Comparison of ENCODE assay signal across 8 cellular contexts in the genomic region with DNA sequence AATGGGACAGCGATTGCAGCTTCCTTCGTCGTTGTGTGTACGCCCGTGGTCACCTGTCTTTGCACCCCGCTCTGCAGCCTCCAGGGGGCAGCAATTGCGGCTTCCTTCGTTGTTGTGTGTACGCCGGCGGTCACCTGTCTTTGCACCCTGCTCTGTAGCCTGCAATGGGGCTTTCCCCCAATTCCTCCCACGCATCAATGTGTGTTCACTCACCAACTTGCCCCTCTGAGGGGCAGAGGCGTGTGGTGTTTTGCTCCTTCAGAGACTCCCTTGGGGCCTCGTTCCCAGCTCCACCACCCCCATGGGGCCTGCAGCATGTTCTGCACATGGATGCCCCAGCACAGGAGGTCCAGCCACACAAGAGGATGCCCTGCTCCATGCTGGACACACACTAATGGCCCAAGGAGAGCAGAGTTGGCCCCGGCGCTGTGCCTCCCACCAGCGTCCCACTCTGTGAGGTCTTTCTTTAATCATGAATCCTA.
A peak's percentile ranks its signal among the peaks of the same experiment; 100 is the strongest.
DNase-seq lines count a peak whose midpoint lies in the region; ATAC-seq, FAIRE-seq and TF ChIP-seq lines count a peak whose summit lies in the region.
"Not testable (repeated sequence)": the region's sequence is repeated elsewhere in the genome, so short reads cannot be mapped to it uniquely, and the experiment has no call there.

No MANE protein-coding gene starts in this region.

- not testable (repeated sequence) for H2AK5ac ChIP-seq in H1 (ENCODE audit: low read depth, low read length)

- H3K9ac ChIP-seq in H1 (replicated peaks in 1 of 4; ENCODE audit: extremely low read depth in 1 of 4, low read depth in 3 of 4, low read length in 3 of 4) = not testable (repeated sequence)

- H3K27me3 Mint-ChIP-seq in activated CD8-positive, alpha-beta T cell treated with anti-CD3 and anti-CD28 coated beads for 36 hours = not testable (repeated sequence)

- not testable (repeated sequence) for H4K8ac ChIP-seq in H1 (ENCODE audit: extremely low read depth, insufficient read depth, low read length)

- not testable (repeated sequence) for DNase-seq in GM06990 (ENCODE audit: extremely low read depth, insufficient read length); HFF-Myc (ENCODE audit: extremely low read depth, low read depth)
- DNase-seq in NCI-H82 (lab: John Stamatoyannopoulos, UW) (peak; percentile 45), H1 (ENCODE audit: low read depth in 1 of 2, low spot score in 2 of 2) (peak in 1 of 2 experiments; percentile 70), iPS-NIHi11 (ENCODE audit: low spot score) (peak; percentile 82), omental fat pad (ENCODE audit: low spot score) (peak; percentile 18), tibial artery (peak; percentile 3 to 38)
- DNase-seq in activated CD8-positive, alpha-beta T cell treated with anti-CD3 and anti-CD28 coated beads for 36 hours = peak; percentile 33

- not testable (repeated sequence) for H3K23me2 ChIP-seq in H1 (ENCODE audit: low read depth, low read length)

- not testable (repeated sequence) for H4K20me1 ChIP-seq in H1 (replicated peaks in 1 of 2; ENCODE audit: control insufficient read depth in 1 of 2, insufficient read depth in 2 of 2, low read length in 2 of 2)

- not testable (repeated sequence) for H4K91ac ChIP-seq in H1 (replicated peaks; ENCODE audit: insufficient read length, low read length)

- not testable (repeated sequence) for H3K14ac ChIP-seq in H1 (ENCODE audit: insufficient read length)

- H3K18ac ChIP-seq in H1 (ENCODE audit: extremely low read depth, low read length) = not testable (repeated sequence)

- intact Hi-C loops in activated CD8-positive, alpha-beta T cell treated with anti-CD3 and anti-CD28 coated beads for 36 hours (cut with micrococcal nuclease); tibial artery (cut with DNase I; ENCODE audit: low total_unique reads): not testable (repeated sequence)

- H3K4me2 ChIP-seq in H1 (ENCODE audit: insufficient read depth in 1 of 2, low read depth in 2 of 2, low read length in 2 of 2) = not testable (repeated sequence)

- not testable (repeated sequence) for H2BK120ac ChIP-seq in H1 (replicated peaks; ENCODE audit: low read depth, low read length)

- H2BK20ac ChIP-seq in H1 (ENCODE audit: low read length) = not testable (repeated sequence)

- H3K23ac ChIP-seq in H1 (ENCODE audit: insufficient read length) = not testable (repeated sequence)

- H3K79me1 ChIP-seq in H1 (ENCODE audit: low read depth, low read length) = not testable (repeated sequence)

- not testable (repeated sequence) for H3K4ac ChIP-seq in H1 (replicated peaks; ENCODE audit: insufficient read length, low read depth, low read length)

- H4K5ac ChIP-seq in H1 (ENCODE audit: insufficient read length, low read depth, low read length) = not testable (repeated sequence)

- not testable (repeated sequence) for H3K36me3 Mint-ChIP-seq in activated CD8-positive, alpha-beta T cell treated with anti-CD3 and anti-CD28 coated beads for 36 hours (ENCODE audit: low read depth)

- H2AFZ ChIP-seq in H1 (ENCODE audit: low read length) = not testable (repeated sequence)

- ATAC-seq in activated CD8-positive, alpha-beta T cell treated with anti-CD3 and anti-CD28 coated beads for 36 hours; omental fat pad (ENCODE audit: low FRiP score): not testable (repeated sequence)

- not testable (repeated sequence) for H3K36me3 ChIP-seq in GM06990 (ENCODE audit: control insufficient read depth, insufficient read depth, low read length); H1 (ENCODE audit: control insufficient read depth in 2 of 4, insufficient read depth in 4 of 4, low read length in 3 of 4); tibial artery

- not testable (repeated sequence) for TF ChIP-seq POLR2A in H1 (IDR thresholded peaks at IDR 0.05; ENCODE audit: control extremely low read depth in 1 of 2, low read depth in 2 of 2, low read length in 2 of 2)

- TF ChIP-seq RAD21 in H1 (IDR thresholded peaks at IDR 0.05 in 1 of 2, conservative IDR thresholded peaks at IDR 0.05 in 1 of 2; ENCODE audit: low read depth in 2 of 2, low read length in 2 of 2) = peak in 1 of 2 experiments; percentile 42; a peak in 2 of 4 replicates

- H3K27me3 ChIP-seq in GM06990 (replicated peaks; ENCODE audit: control insufficient read depth, insufficient read depth, low read length); H1 (replicated peaks in 1 of 4; ENCODE audit: control insufficient read depth in 3 of 4, extremely low read depth in 1 of 4, insufficient read depth in 3 of 4, low read length in 3 of 4); tibial artery: not testable (repeated sequence)

- not testable (repeated sequence) for H3K27ac ChIP-seq in H1 (ENCODE audit: low read depth, low read length); tibial artery

- WGBS in H1 (ENCODE audit: extremely low coverage in 1 of 2, insufficient coverage in 1 of 2, insufficient read length in 1 of 2, insufficient replicate concordance in 2 of 2, low coverage in 1 of 2, low lambda C conversion rate in 2 of 2, missing lambda C conversion rate in 1 of 2), 2 experiments = 80% methylated on average over 11 of the region's 17 CpGs; no CpG with 5 or more reads in 1 of the 2 experiments

- H3K9me3 Mint-ChIP-seq in activated CD8-positive, alpha-beta T cell treated with anti-CD3 and anti-CD28 coated beads for 36 hours = not testable (repeated sequence)

- not testable (repeated sequence) for H2BK5ac ChIP-seq in H1 (ENCODE audit: low read depth, low read length)

- peak; percentile 63 for TF ChIP-seq CTCF in GM06990 (IDR thresholded peaks at IDR 0.05; ENCODE audit: insufficient read depth, low read length, poor library complexity, severe bottlenecking)
- TF ChIP-seq CTCF in HFF-Myc (IDR thresholded peaks at IDR 0.05; ENCODE audit: low read depth, low read length, missing control alignments) = peak; percentile 23
- not testable (repeated sequence) for TF ChIP-seq CTCF in activated CD8-positive, alpha-beta T cell treated with anti-CD3 and anti-CD28 coated beads for 36 hours (IDR thresholded peaks at IDR 0.05); omental fat pad (IDR thresholded peaks at IDR 0.05); tibial artery (IDR thresholded peaks at IDR 0.05)
- peak; percentile 38 to 64 (median 46); a peak in 3 of 4 replicates for TF ChIP-seq CTCF in H1 (IDR thresholded peaks at IDR 0.05; ENCODE audit: control extremely low read depth in 1 of 3, insufficient read depth in 1 of 3, low read depth in 1 of 3, low read length in 3 of 3)

- H2BK15ac ChIP-seq in H1 (ENCODE audit: low read length) = not testable (repeated sequence)

- not testable (repeated sequence) for FAIRE-seq in H1 (lab: Jason Lieb, UNC)

- POLR2A ChIA-PET in activated CD8-positive, alpha-beta T cell treated with anti-CD3 and anti-CD28 coated beads for 36 hours (lab: Charles Lee); H1 (lab: Charles Lee; ENCODE audit: partially characterized antibody): not testable (repeated sequence)

- not testable (repeated sequence) for H3K56ac ChIP-seq in H1 (replicated peaks; ENCODE audit: insufficient read length, low read depth, low read length)

- not testable (repeated sequence) for H2BK12ac ChIP-seq in H1 (ENCODE audit: low read depth, low read length)

- CTCF ChIA-PET in activated CD8-positive, alpha-beta T cell treated with anti-CD3 and anti-CD28 coated beads for 36 hours (lab: Charles Lee) = not testable (repeated sequence)
- CTCF ChIA-PET in H1 (lab: Charles Lee; ENCODE audit: partially characterized antibody) = interaction anchor here (0.9 to 1.0 kb wide), 2 partner anchors 51 to 67 kb away, joined by 3 read pairs; no protein-coding TSS in a partner anchor

- not testable (repeated sequence) for H3K79me2 ChIP-seq in H1 (ENCODE audit: control insufficient read depth in 1 of 2, insufficient read depth in 2 of 2, low read length in 2 of 2)

- TF ChIP-seq EP300 in H1 (IDR thresholded peaks at IDR 0.05; ENCODE audit: borderline replicate concordance in 1 of 2, low read depth in 2 of 2, low read length in 2 of 2) = not testable (repeated sequence)

- not testable (repeated sequence) for H3K27ac Mint-ChIP-seq in activated CD8-positive, alpha-beta T cell treated with anti-CD3 and anti-CD28 coated beads for 36 hours

- not testable (repeated sequence) for H3K4me1 Mint-ChIP-seq in activated CD8-positive, alpha-beta T cell treated with anti-CD3 and anti-CD28 coated beads for 36 hours (ENCODE audit: low read depth)

- not testable (repeated sequence) for H3K4me3 ChIP-seq in GM06990 (replicated peaks; ENCODE audit: low read depth, low read length); HFF-Myc (replicated peaks; ENCODE audit: low read depth, low read length); H1 (ENCODE audit: extremely low read depth in 1 of 4, insufficient read depth in 2 of 4, low read depth in 3 of 4, low read length in 4 of 4); tibial artery

- not testable (repeated sequence) for H3K4me3 Mint-ChIP-seq in activated CD8-positive, alpha-beta T cell treated with anti-CD3 and anti-CD28 coated beads for 36 hours

- H3K4me1 ChIP-seq in H1 (replicated peaks in 1 of 4; ENCODE audit: control insufficient read depth in 3 of 4, insufficient read depth in 4 of 4, low read length in 3 of 4); tibial artery: not testable (repeated sequence)

- not testable (repeated sequence) for H3K9me3 ChIP-seq in H1 (ENCODE audit: insufficient read depth in 2 of 2, low read depth in 1 of 2, low read length in 1 of 2); tibial artery
